In the genomic region with DNA sequence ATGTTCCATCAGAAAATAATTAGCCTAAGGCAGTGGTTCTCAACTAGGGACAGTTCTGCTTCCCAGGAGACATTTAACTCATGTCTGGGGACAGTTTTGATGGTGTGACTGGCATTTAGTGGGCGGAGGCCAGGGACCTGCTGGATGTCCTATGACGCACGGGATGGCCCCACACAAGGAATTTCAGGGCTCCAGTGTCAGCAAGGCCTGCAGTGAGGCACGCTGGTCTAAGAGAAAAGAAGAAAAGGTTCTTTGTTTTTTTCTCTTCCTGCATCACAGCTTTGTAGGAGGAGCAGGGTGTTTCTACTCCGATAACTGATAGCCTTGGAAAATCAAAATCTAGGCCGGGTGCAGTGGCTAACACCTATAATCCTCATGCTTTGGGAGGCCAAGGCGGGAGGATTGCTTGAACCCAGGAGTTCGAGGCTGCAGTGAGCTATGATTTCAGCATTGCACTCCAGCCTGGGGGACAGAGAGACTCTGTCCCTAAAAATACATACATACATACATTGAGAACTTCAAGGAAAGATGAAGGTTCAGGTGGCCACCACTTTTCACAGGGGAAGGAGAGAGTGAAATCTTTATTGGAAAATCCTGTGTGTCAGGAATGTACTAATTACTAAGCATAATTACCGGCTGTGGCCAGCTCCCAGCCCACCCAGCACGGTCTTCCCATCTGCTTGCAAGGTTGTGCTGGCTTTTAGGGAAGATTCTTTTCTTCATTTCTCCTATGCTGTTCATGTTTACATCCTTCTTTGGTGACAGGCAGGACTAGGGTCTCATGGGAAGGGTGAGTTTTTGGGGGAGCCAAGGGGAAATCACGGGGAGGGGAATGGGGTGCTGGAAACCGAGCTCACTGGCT, we compare ENCODE assay signal across 1 cellular context.
A peak's percentile ranks its signal among the peaks of the same experiment; 100 is the strongest.
TF ChIP-seq lines count a peak whose summit lies in the region.

No MANE protein-coding gene starts in this region.

TF ChIP-seq in HepG2, 621 proteins besides CTCF, POLR2A, EP300 and RAD21 (continued from another document and continues in another):
- TF ChIP-seq, protein P1, sequence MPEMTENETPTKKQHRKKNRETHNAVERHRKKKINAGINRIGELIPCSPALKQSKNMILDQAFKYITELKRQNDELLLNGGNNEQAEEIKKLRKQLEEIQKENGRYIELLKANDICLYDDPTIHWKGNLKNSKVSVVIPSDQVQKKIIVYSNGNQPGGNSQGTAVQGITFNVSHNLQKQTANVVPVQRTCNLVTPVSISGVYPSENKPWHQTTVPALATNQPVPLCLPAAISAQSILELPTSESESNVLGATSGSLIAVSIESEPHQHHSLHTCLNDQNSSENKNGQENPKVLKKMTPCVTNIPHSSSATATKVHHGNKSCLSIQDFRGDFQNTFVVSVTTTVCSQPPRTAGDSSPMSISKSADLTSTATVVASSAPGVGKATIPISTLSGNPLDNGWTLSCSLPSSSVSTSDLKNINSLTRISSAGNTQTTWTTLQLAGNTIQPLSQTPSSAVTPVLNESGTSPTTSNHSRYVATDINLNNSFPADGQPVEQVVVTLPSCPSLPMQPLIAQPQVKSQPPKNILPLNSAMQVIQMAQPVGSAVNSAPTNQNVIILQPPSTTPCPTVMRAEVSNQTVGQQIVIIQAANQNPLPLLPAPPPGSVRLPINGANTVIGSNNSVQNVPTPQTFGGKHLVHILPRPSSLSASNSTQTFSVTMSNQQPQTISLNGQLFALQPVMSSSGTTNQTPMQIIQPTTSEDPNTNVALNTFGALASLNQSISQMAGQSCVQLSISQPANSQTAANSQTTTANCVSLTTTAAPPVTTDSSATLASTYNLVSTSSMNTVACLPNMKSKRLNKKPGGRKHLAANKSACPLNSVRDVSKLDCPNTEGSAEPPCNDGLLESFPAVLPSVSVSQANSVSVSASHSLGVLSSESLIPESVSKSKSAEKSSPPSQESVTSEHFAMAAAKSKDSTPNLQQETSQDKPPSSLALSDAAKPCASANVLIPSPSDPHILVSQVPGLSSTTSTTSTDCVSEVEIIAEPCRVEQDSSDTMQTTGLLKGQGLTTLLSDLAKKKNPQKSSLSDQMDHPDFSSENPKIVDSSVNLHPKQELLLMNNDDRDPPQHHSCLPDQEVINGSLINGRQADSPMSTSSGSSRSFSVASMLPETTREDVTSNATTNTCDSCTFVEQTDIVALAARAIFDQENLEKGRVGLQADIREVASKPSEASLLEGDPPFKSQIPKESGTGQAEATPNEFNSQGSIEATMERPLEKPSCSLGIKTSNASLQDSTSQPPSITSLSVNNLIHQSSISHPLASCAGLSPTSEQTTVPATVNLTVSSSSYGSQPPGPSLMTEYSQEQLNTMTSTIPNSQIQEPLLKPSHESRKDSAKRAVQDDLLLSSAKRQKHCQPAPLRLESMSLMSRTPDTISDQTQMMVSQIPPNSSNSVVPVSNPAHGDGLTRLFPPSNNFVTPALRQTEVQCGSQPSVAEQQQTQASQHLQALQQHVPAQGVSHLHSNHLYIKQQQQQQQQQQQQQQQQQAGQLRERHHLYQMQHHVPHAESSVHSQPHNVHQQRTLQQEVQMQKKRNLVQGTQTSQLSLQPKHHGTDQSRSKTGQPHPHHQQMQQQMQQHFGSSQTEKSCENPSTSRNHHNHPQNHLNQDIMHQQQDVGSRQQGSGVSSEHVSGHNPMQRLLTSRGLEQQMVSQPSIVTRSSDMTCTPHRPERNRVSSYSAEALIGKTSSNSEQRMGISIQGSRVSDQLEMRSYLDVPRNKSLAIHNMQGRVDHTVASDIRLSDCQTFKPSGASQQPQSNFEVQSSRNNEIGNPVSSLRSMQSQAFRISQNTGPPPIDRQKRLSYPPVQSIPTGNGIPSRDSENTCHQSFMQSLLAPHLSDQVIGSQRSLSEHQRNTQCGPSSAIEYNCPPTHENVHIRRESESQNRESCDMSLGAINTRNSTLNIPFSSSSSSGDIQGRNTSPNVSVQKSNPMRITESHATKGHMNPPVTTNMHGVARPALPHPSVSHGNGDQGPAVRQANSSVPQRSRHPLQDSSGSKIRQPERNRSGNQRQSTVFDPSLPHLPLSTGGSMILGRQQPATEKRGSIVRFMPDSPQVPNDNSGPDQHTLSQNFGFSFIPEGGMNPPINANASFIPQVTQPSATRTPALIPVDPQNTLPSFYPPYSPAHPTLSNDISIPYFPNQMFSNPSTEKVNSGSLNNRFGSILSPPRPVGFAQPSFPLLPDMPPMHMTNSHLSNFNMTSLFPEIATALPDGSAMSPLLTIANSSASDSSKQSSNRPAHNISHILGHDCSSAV (CRISPR knock-in tag; IDR thresholded peaks at IDR 0.05; ENCODE audit: borderline replicate concordance), result no peak
- TF ChIP-seq ATAD3A (CRISPR knock-in tag; IDR thresholded peaks at IDR 0.05), result no peak
- TF ChIP-seq, protein P2, sequence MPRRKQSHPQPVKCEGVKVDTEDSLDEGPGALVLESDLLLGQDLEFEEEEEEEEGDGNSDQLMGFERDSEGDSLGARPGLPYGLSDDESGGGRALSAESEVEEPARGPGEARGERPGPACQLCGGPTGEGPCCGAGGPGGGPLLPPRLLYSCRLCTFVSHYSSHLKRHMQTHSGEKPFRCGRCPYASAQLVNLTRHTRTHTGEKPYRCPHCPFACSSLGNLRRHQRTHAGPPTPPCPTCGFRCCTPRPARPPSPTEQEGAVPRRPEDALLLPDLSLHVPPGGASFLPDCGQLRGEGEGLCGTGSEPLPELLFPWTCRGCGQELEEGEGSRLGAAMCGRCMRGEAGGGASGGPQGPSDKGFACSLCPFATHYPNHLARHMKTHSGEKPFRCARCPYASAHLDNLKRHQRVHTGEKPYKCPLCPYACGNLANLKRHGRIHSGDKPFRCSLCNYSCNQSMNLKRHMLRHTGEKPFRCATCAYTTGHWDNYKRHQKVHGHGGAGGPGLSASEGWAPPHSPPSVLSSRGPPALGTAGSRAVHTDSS (CRISPR knock-in tag; conservative IDR thresholded peaks at IDR 0.05), result no peak
- TF ChIP-seq ZNF484 (CRISPR knock-in tag; IDR thresholded peaks at IDR 0.05; ENCODE audit: borderline replicate concordance, low read depth), result no peak
- TF ChIP-seq RXRB (CRISPR knock-in tag; IDR thresholded peaks at IDR 0.05; ENCODE audit: borderline replicate concordance), result no peak
- TF ChIP-seq, protein P3, sequence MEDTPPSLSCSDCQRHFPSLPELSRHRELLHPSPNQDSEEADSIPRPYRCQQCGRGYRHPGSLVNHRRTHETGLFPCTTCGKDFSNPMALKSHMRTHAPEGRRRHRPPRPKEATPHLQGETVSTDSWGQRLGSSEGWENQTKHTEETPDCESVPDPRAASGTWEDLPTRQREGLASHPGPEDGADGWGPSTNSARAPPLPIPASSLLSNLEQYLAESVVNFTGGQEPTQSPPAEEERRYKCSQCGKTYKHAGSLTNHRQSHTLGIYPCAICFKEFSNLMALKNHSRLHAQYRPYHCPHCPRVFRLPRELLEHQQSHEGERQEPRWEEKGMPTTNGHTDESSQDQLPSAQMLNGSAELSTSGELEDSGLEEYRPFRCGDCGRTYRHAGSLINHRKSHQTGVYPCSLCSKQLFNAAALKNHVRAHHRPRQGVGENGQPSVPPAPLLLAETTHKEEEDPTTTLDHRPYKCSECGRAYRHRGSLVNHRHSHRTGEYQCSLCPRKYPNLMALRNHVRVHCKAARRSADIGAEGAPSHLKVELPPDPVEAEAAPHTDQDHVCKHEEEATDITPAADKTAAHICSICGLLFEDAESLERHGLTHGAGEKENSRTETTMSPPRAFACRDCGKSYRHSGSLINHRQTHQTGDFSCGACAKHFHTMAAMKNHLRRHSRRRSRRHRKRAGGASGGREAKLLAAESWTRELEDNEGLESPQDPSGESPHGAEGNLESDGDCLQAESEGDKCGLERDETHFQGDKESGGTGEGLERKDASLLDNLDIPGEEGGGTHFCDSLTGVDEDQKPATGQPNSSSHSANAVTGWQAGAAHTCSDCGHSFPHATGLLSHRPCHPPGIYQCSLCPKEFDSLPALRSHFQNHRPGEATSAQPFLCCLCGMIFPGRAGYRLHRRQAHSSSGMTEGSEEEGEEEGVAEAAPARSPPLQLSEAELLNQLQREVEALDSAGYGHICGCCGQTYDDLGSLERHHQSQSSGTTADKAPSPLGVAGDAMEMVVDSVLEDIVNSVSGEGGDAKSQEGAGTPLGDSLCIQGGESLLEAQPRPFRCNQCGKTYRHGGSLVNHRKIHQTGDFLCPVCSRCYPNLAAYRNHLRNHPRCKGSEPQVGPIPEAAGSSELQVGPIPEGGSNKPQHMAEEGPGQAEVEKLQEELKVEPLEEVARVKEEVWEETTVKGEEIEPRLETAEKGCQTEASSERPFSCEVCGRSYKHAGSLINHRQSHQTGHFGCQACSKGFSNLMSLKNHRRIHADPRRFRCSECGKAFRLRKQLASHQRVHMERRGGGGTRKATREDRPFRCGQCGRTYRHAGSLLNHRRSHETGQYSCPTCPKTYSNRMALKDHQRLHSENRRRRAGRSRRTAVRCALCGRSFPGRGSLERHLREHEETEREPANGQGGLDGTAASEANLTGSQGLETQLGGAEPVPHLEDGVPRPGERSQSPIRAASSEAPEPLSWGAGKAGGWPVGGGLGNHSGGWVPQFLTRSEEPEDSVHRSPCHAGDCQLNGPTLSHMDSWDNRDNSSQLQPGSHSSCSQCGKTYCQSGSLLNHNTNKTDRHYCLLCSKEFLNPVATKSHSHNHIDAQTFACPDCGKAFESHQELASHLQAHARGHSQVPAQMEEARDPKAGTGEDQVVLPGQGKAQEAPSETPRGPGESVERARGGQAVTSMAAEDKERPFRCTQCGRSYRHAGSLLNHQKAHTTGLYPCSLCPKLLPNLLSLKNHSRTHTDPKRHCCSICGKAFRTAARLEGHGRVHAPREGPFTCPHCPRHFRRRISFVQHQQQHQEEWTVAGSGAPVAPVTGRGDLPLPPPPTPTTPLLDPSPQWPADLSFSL (CRISPR knock-in tag; IDR thresholded peaks at IDR 0.05), result no peak
- no peak for TF ChIP-seq ZNF17 (CRISPR knock-in tag; IDR thresholded peaks at IDR 0.05)
- TF ChIP-seq DPF2 (CRISPR knock-in tag; IDR thresholded peaks at IDR 0.05; ENCODE audit: borderline replicate concordance, low read depth), result no peak
- no peak for TF ChIP-seq ATRX (CRISPR knock-in tag; IDR thresholded peaks at IDR 0.05; ENCODE audit: borderline replicate concordance)
- no peak for TF ChIP-seq PHF20 (CRISPR knock-in tag; IDR thresholded peaks at IDR 0.05)
- 0 out of 2 replicates have a peak, but pooled peaks have one; percentile 31 for TF ChIP-seq ZNF430 (CRISPR knock-in tag; IDR thresholded peaks at IDR 0.05)
- no peak for TF ChIP-seq SP2 (CRISPR knock-in tag; IDR thresholded peaks at IDR 0.05)
- 0 out of 2 replicates have a peak, but pooled peaks have one; percentile 48 for TF ChIP-seq MAZ (IDR thresholded peaks at IDR 0.05; ENCODE audit: borderline replicate concordance, low read depth, low read length)
- no peak for TF ChIP-seq MAZ (CRISPR knock-in tag; IDR thresholded peaks at IDR 0.05; ENCODE audit: low read depth)
- TF ChIP-seq PCBP2 (optimal IDR thresholded peaks at IDR 0.05; ENCODE audit: low read depth, low read length, poor library complexity, severe bottlenecking), result no peak
- no peak for TF ChIP-seq HDAC6 (IDR thresholded peaks at IDR 0.05; ENCODE audit: low read depth, low read length)
- no peak for TF ChIP-seq ZNF550 (CRISPR knock-in tag; IDR thresholded peaks at IDR 0.05; ENCODE audit: borderline replicate concordance)
- TF ChIP-seq CREB1 (IDR thresholded peaks at IDR 0.05), result peak; percentile 60; the same call in 1 of the 2 replicates
- peak; percentile 69; the same call in 1 of the 2 replicates for TF ChIP-seq CREB1 (CRISPR knock-in tag; IDR thresholded peaks at IDR 0.05)
- TF ChIP-seq, protein P4, sequence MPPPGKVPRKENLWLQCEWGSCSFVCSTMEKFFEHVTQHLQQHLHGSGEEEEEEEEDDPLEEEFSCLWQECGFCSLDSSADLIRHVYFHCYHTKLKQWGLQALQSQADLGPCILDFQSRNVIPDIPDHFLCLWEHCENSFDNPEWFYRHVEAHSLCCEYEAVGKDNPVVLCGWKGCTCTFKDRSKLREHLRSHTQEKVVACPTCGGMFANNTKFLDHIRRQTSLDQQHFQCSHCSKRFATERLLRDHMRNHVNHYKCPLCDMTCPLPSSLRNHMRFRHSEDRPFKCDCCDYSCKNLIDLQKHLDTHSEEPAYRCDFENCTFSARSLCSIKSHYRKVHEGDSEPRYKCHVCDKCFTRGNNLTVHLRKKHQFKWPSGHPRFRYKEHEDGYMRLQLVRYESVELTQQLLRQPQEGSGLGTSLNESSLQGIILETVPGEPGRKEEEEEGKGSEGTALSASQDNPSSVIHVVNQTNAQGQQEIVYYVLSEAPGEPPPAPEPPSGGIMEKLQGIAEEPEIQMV (CRISPR knock-in tag; IDR thresholded peaks at IDR 0.05; ENCODE audit: low read depth), result no peak
- TF ChIP-seq ZNF577 (CRISPR knock-in tag; IDR thresholded peaks at IDR 0.05; ENCODE audit: borderline replicate concordance, low read depth), result no peak
- TF ChIP-seq, protein P5, sequence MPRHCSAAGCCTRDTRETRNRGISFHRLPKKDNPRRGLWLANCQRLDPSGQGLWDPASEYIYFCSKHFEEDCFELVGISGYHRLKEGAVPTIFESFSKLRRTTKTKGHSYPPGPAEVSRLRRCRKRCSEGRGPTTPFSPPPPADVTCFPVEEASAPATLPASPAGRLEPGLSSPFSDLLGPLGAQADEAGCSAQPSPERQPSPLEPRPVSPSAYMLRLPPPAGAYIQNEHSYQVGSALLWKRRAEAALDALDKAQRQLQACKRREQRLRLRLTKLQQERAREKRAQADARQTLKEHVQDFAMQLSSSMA (CRISPR knock-in tag; IDR thresholded peaks at IDR 0.05), result no peak
- no peak for TF ChIP-seq ZSCAN25 (CRISPR knock-in tag; IDR thresholded peaks at IDR 0.05)
- TF ChIP-seq RBAK (CRISPR knock-in tag; IDR thresholded peaks at IDR 0.05), result no peak
- TF ChIP-seq ZNF20 (CRISPR knock-in tag; IDR thresholded peaks at IDR 0.05), result no peak
- TF ChIP-seq, protein P6, sequence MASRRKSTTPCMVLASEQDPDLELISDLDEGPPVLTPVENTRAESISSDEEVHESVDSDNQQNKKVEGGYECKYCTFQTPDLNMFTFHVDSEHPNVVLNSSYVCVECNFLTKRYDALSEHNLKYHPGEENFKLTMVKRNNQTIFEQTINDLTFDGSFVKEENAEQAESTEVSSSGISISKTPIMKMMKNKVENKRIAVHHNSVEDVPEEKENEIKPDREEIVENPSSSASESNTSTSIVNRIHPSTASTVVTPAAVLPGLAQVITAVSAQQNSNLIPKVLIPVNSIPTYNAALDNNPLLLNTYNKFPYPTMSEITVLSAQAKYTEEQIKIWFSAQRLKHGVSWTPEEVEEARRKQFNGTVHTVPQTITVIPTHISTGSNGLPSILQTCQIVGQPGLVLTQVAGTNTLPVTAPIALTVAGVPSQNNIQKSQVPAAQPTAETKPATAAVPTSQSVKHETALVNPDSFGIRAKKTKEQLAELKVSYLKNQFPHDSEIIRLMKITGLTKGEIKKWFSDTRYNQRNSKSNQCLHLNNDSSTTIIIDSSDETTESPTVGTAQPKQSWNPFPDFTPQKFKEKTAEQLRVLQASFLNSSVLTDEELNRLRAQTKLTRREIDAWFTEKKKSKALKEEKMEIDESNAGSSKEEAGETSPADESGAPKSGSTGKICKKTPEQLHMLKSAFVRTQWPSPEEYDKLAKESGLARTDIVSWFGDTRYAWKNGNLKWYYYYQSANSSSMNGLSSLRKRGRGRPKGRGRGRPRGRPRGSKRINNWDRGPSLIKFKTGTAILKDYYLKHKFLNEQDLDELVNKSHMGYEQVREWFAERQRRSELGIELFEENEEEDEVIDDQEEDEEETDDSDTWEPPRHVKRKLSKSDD (CRISPR knock-in tag; IDR thresholded peaks at IDR 0.05; ENCODE audit: low read depth), result no peak
- no peak for TF ChIP-seq ZNF253 (CRISPR knock-in tag; IDR thresholded peaks at IDR 0.05; ENCODE audit: borderline replicate concordance)
- no peak for TF ChIP-seq ZKSCAN8 (CRISPR knock-in tag; IDR thresholded peaks at IDR 0.05; ENCODE audit: borderline replicate concordance)
- TF ChIP-seq LCORL (IDR thresholded peaks at IDR 0.05), result no peak
- peak; percentile 36; the same call in 1 of the 2 replicates for TF ChIP-seq LCORL (CRISPR knock-in tag; IDR thresholded peaks at IDR 0.05)
- TF ChIP-seq ZNF841 (CRISPR knock-in tag; IDR thresholded peaks at IDR 0.05; ENCODE audit: borderline replicate concordance), result no peak
